In the genomic region with DNA sequence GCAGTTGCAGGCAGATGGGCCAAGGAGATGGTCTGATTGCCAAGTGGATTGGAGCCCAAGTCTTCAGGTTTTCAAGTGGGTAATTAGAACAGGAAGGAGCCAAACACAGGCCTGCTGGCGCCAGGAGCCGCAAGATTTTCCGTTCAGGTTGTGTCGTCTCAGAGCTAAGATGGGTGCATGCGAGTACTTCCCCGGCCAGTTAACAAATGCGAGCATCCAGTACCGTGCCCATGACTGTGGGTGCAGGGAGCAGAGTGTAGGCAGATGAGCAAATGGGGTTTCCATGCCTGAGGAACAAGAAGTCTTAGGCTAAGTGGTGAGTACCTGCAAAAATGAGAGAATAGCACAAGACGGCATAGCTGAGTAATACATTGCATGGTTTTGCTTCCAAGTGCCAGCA, we compare ENCODE assay signal across 20 cellular contexts.
DNase-seq lines count a peak whose midpoint lies in the region; FAIRE-seq and TF ChIP-seq lines count a peak whose summit lies in the region.
"Had no signal": no experiment of that assay in that cellular context is flagged by ENCODE, and none has a peak within 500 bp of the region (broad histone marks: within the 10 kb centered on the region; RNA-seq: fewer than 3 reads in every experiment).

No MANE protein-coding gene starts in this region.

- H3K4me3 ChIP-seq in keratinocyte (ENCODE audit: control insufficient read depth in 2 of 3, extremely low read depth in 1 of 3, insufficient read depth in 2 of 3, low read depth in 1 of 3, low read length in 3 of 3) (peak overlapping the region in 2 of 3 experiments; percentile 33 to 43), SJCRH30 (no peak overlapping the region)
- H3K4me3 ChIP-seq: stomach had no signal

- TF ChIP-seq CTCF in keratinocyte (optimal IDR thresholded peaks at IDR 0.05 in 1 of 3, IDR thresholded peaks at IDR 0.05 in 1 of 3, conservative IDR thresholded peaks at IDR 0.05 in 1 of 3; ENCODE audit: extremely low read depth in 1 of 3, insufficient read depth in 2 of 3, low read length in 3 of 3) (no peak), HFFc6 (IDR thresholded peaks at IDR 0.05) (no peak), H9 (conservative IDR thresholded peaks at IDR 0.05) (no peak)

- H4K8ac ChIP-seq in H9 (replicated peaks; ENCODE audit: insufficient read length, low read depth, low read length), result no peak overlapping the region

- H3K4me2 ChIP-seq in keratinocyte (ENCODE audit: control insufficient read depth, extremely low read depth, insufficient read depth, low read depth, low read length), result peak overlapping the region; percentile 80
- H3K4me2 ChIP-seq in H9 (ENCODE audit: insufficient read depth, insufficient read length, low read length), result no peak overlapping the region

- no peak overlapping the region for H4K5ac ChIP-seq in H9 (ENCODE audit: insufficient read length, low read depth, low read length)

- peak overlapping the region; percentile 36 for H3K27ac Mint-ChIP-seq in activated CD4-positive, alpha-beta memory T cell treated with anti-CD3 and anti-CD28 coated beads, Interleukin-2, amount 10 ng/mL, durations not matched to agents 7 days and 5 days
- no peak overlapping the region for H3K27ac Mint-ChIP-seq in activated CD4-positive, alpha-beta memory T cell treated with anti-CD3 and anti-CD28 coated beads for 36 hours
- H3K27ac Mint-ChIP-seq in HFFc6 (no peak overlapping the region), H9 (no peak overlapping the region; a peak in 1 of 7 replicates)
- H3K27ac Mint-ChIP-seq: activated naive CD4-positive, alpha-beta T cell treated with anti-CD3 and anti-CD28 coated beads for 36 hours; type B pancreatic cell had no signal

- no peak overlapping the region for H3K4me3 Mint-ChIP-seq in activated CD4-positive, alpha-beta memory T cell treated with anti-CD3 and anti-CD28 coated beads, Interleukin-2, amount 10 ng/mL, durations not matched to agents 7 days and 5 days
- H3K4me3 Mint-ChIP-seq in activated CD4-positive, alpha-beta memory T cell treated with anti-CD3 and anti-CD28 coated beads for 36 hours, result no peak overlapping the region
- H3K4me3 Mint-ChIP-seq in HFFc6 (no peak overlapping the region), H9 (no peak overlapping the region)
- H3K4me3 Mint-ChIP-seq: activated naive CD4-positive, alpha-beta T cell treated with anti-CD3 and anti-CD28 coated beads for 36 hours; type B pancreatic cell had no signal

- H2AFZ ChIP-seq in keratinocyte (ENCODE audit: control insufficient read depth, low read length), result peak overlapping the region; percentile 42
- H2AFZ ChIP-seq in H9 (ENCODE audit: low read length), result no peak overlapping the region

- H3K56ac ChIP-seq in H9 (ENCODE audit: insufficient read length, low read depth, low read length), result no peak overlapping the region

- no peak overlapping the region for H2BK15ac ChIP-seq in H9 (ENCODE audit: low read depth, low read length)

- no peaks in the 10 kb centered on the region for H3K9me3 ChIP-seq in keratinocyte (ENCODE audit: control insufficient read depth, low read depth, low read length)
- H3K9me3 ChIP-seq in H9 (ENCODE audit: control insufficient read depth, low read depth, low read length), result no peaks in the 10 kb centered on the region
- no peaks in the 10 kb centered on the region for H3K9me3 ChIP-seq in SJCRH30 (replicated peaks)
- H3K9me3 ChIP-seq: stomach had no signal

- H3K27me3 Mint-ChIP-seq in activated CD4-positive, alpha-beta memory T cell treated with anti-CD3 and anti-CD28 coated beads, Interleukin-2, amount 10 ng/mL, durations not matched to agents 7 days and 5 days, result no peaks in the 10 kb centered on the region
- no peaks in the 10 kb centered on the region for H3K27me3 Mint-ChIP-seq in activated CD4-positive, alpha-beta memory T cell treated with anti-CD3 and anti-CD28 coated beads for 36 hours
- H3K27me3 Mint-ChIP-seq in HFFc6 (ENCODE audit: insufficient read depth) (peaks cover 8% of the 10 kb centered on the region), H9 (ENCODE audit: low read depth) (peaks cover 7% of the 10 kb centered on the region; the same call in 1 of the 2 replicates)
- H3K27me3 Mint-ChIP-seq: type B pancreatic cell had no signal

- WGBS in H9 (ENCODE audit: extremely low coverage, insufficient read length, low lambda C conversion rate), result no CpG with 5 or more reads among the region's 9 CpGs

- H3K79me2 ChIP-seq in keratinocyte (ENCODE audit: control insufficient read depth, insufficient read depth, low read length), result peaks cover 20% of the 10 kb centered on the region
- no peaks in the 10 kb centered on the region for H3K79me2 ChIP-seq in H9 (ENCODE audit: insufficient read depth, low read length)

- H3K27me3 ChIP-seq in keratinocyte (ENCODE audit: control insufficient read depth, extremely low read depth, insufficient read depth, low read length), result no peaks in the 10 kb centered on the region
- no peaks in the 10 kb centered on the region; the same call in 1 of the 2 replicates for H3K27me3 ChIP-seq in H9 (ENCODE audit: insufficient read depth, low read length)
- no peaks in the 10 kb centered on the region for H3K27me3 ChIP-seq in SJCRH30
- H3K27me3 ChIP-seq: stomach had no signal

- no peak overlapping the region for H2AK5ac ChIP-seq in H9 (ENCODE audit: insufficient read length, low read length)

- H3K4ac ChIP-seq in H9 (ENCODE audit: low read depth, low read length), result no peak overlapping the region

- no peaks in the 10 kb centered on the region for H3K36me3 ChIP-seq in keratinocyte (ENCODE audit: control insufficient read depth in 2 of 2, extremely low read depth in 1 of 2, insufficient read depth in 2 of 2, low read length in 2 of 2)
- H3K36me3 ChIP-seq in SJCRH30, result no peaks in the 10 kb centered on the region
- H3K36me3 ChIP-seq: stomach had no signal

- no peak overlapping the region for H3K18ac ChIP-seq in H9 (ENCODE audit: insufficient read length, low read depth, low read length)

- intact Hi-C loops in activated CD4-positive, alpha-beta memory T cell treated with anti-CD3 and anti-CD28 coated beads for 36 hours (cut with micrococcal nuclease), result no loop called here

- CTCF ChIA-PET in activated CD4-positive, alpha-beta memory T cell treated with anti-CD3 and anti-CD28 coated beads, Interleukin-2, amount 10 ng/mL, durations not matched to agents 7 days and 5 days (lab: Charles Lee), result interaction anchor here (1.4 kb wide), 1 partner anchor 91 kb away, joined by 3 read pairs; a partner anchor contains a TSS
- CTCF ChIA-PET in activated CD4-positive, alpha-beta memory T cell treated with anti-CD3 and anti-CD28 coated beads for 36 hours (lab: Charles Lee), result interaction anchor here (1.3 to 1.4 kb wide), 2 partner anchors 21 to 166 kb away, joined by 3 to 4 read pairs; no protein-coding TSS in a partner anchor

- H4K20me1 ChIP-seq in keratinocyte (ENCODE audit: control insufficient read depth, extremely low read depth, insufficient read depth, low read length) (peaks cover 2% of the 10 kb centered on the region), H9 (ENCODE audit: control insufficient read depth, insufficient read depth, insufficient read length) (no peaks in the 10 kb centered on the region)

- no peak for DNase-seq in activated CD4-positive, alpha-beta memory T cell treated with anti-CD3 and anti-CD28 coated beads, Interleukin-2, amount 10 ng/mL, durations not matched to agents 7 days and 5 days
- no peak for DNase-seq in activated CD4-positive, alpha-beta memory T cell treated with anti-CD3 and anti-CD28 coated beads for 36 hours
- DNase-seq in NCI-H2227 (lab: John Stamatoyannopoulos, UW; ENCODE audit: unreplicated experiment) (peak; percentile 67), keratinocyte (ENCODE audit: low read depth, low spot score) (no peak), HFFc6 (no peak), H9 (no peak), T-helper 1 cell (no peak), SJCRH30 (no peak)
- DNase-seq: activated CD4-positive, alpha-beta T cell treated with anti-CD3 and anti-CD28 coated beads, Interleukin-2, amount 50 U/mL, for 1 hour; activated naive CD4-positive, alpha-beta T cell treated with anti-CD3 and anti-CD28 coated beads for 36 hours; effector CD4-positive, alpha-beta T cell; MM.1S; NCI-H1694 treated with DMSO at 0.1 percent for 48 hours; NCI-H510A treated with DMSO at 0.1 percent for 48 hours; stimulated activated CD4-positive, alpha-beta T cell treated with anti-CD3 and anti-CD28 coated beads, Interleukin-1b, Interleukin-23, amount 100 ng/mL, for 48 hours; stomach; SW 1271 had no signal

- no peak overlapping the region for H3T11ph ChIP-seq in H9 (ENCODE audit: low read length)

- no peak overlapping the region for H2BK120ac ChIP-seq in H9 (ENCODE audit: low read depth, low read length, poor library complexity, severe bottlenecking)

- no peak overlapping the region for H2BK12ac ChIP-seq in H9 (ENCODE audit: insufficient read length, low read depth, low read length)

- no peak overlapping the region for H2BK5ac ChIP-seq in H9 (ENCODE audit: insufficient read length, low read length)

- no peak overlapping the region for H3K14ac ChIP-seq in H9 (ENCODE audit: insufficient read depth, low read length)

- H3K36me3 Mint-ChIP-seq in activated CD4-positive, alpha-beta memory T cell treated with anti-CD3 and anti-CD28 coated beads, Interleukin-2, amount 10 ng/mL, durations not matched to agents 7 days and 5 days (ENCODE audit: low read depth), result peaks cover 66% of the 10 kb centered on the region
- peaks cover 1% of the 10 kb centered on the region for H3K36me3 Mint-ChIP-seq in activated CD4-positive, alpha-beta memory T cell treated with anti-CD3 and anti-CD28 coated beads for 36 hours
- no peaks in the 10 kb centered on the region for H3K36me3 Mint-ChIP-seq in HFFc6 (ENCODE audit: low read depth)
- peaks cover 0 to 6% (median 3%) of the 10 kb centered on the region in 3 experiments; a peak in 1 of 7 replicates for H3K36me3 Mint-ChIP-seq in H9 (ENCODE audit: insufficient read depth in 1 of 3, low read depth in 3 of 3)

- H3K23me2 ChIP-seq in H9 (ENCODE audit: insufficient read length, low read depth, low read length, poor library complexity, severe bottlenecking), result no peaks in the 10 kb centered on the region

- H3K23ac ChIP-seq in H9 (ENCODE audit: insufficient read length, low read depth, low read length), result no peak overlapping the region

- no peak overlapping the region for H3K9ac ChIP-seq in keratinocyte (ENCODE audit: control insufficient read depth, extremely low read depth, insufficient read depth, low read length)
- no peak overlapping the region for H3K9ac ChIP-seq in H9 (ENCODE audit: extremely low read depth, insufficient read length, low read length)

- no peak overlapping the region for H2BK20ac ChIP-seq in H9 (ENCODE audit: low read depth, low read length, poor library complexity, severe bottlenecking)

- no peaks in the 10 kb centered on the region for H3K79me1 ChIP-seq in H9 (ENCODE audit: insufficient read depth, low read depth, low read length, poor library complexity, severe bottlenecking)

- peak overlapping the region; percentile 17 for H3K27ac ChIP-seq in keratinocyte (ENCODE audit: control insufficient read depth, insufficient read depth, low read length)
- H3K27ac ChIP-seq in H9 (ENCODE audit: insufficient read length, low read depth, low read length), result no peak overlapping the region
- H3K27ac ChIP-seq in SJCRH30, result no peak overlapping the region
- H3K27ac ChIP-seq: stomach had no signal

- H3K4me1 ChIP-seq in keratinocyte (ENCODE audit: control insufficient read depth, extremely low read depth, insufficient read depth, low read length) (peaks cover 22% of the 10 kb centered on the region), H9 (ENCODE audit: insufficient read depth, low read length) (no peaks in the 10 kb centered on the region), SJCRH30 (no peaks in the 10 kb centered on the region)

- peaks cover 50% of the 10 kb centered on the region for H3K4me1 Mint-ChIP-seq in activated CD4-positive, alpha-beta memory T cell treated with anti-CD3 and anti-CD28 coated beads, Interleukin-2, amount 10 ng/mL, durations not matched to agents 7 days and 5 days
- H3K4me1 Mint-ChIP-seq in activated CD4-positive, alpha-beta memory T cell treated with anti-CD3 and anti-CD28 coated beads for 36 hours (ENCODE audit: low read depth), result peaks cover 50% of the 10 kb centered on the region
- H3K4me1 Mint-ChIP-seq in HFFc6 (ENCODE audit: low read depth) (peaks cover 15% of the 10 kb centered on the region), H9 (peaks cover 17 to 20% of the 10 kb centered on the region in 2 experiments)

- dilution Hi-C loops in keratinocyte (cut with MboI; ENCODE audit: extremely low pct_ligation_motif_present, low sequenced_read_pairs), result no loop called here

- POLR2A ChIA-PET in activated CD4-positive, alpha-beta memory T cell treated with anti-CD3 and anti-CD28 coated beads, Interleukin-2, amount 10 ng/mL, durations not matched to agents 7 days and 5 days (lab: Charles Lee), result interaction anchor here (0.8 kb wide), 1 partner anchor 174 kb away, joined by 3 read pairs; no protein-coding TSS in a partner anchor
- POLR2A ChIA-PET in activated CD4-positive, alpha-beta memory T cell treated with anti-CD3 and anti-CD28 coated beads for 36 hours (lab: Charles Lee), result no interaction called here

- H4K91ac ChIP-seq in H9 (ENCODE audit: insufficient read length, low read depth, low read length), result no peak overlapping the region

- H3K9me3 Mint-ChIP-seq in activated CD4-positive, alpha-beta memory T cell treated with anti-CD3 and anti-CD28 coated beads, Interleukin-2, amount 10 ng/mL, durations not matched to agents 7 days and 5 days, result peaks cover 14% of the 10 kb centered on the region
- H3K9me3 Mint-ChIP-seq in activated CD4-positive, alpha-beta memory T cell treated with anti-CD3 and anti-CD28 coated beads for 36 hours, result no peaks in the 10 kb centered on the region
- H3K9me3 Mint-ChIP-seq in HFFc6 (no peaks in the 10 kb centered on the region; the same call in 1 of the 2 replicates), H9 (no peaks in the 10 kb centered on the region)
- H3K9me3 Mint-ChIP-seq: activated naive CD4-positive, alpha-beta T cell treated with anti-CD3 and anti-CD28 coated beads for 36 hours had no signal

- H3K9me1 ChIP-seq in keratinocyte (ENCODE audit: control insufficient read depth, extremely low read depth, insufficient read depth, low read length), result no peaks in the 10 kb centered on the region

- FAIRE-seq in keratinocyte (lab: Jason Lieb, UNC), result peak; percentile 68
- FAIRE-seq: A204.1, astrocyte had no signal
